Comparison of ENCODE assay signal across 12 cellular contexts in the genomic region with DNA sequence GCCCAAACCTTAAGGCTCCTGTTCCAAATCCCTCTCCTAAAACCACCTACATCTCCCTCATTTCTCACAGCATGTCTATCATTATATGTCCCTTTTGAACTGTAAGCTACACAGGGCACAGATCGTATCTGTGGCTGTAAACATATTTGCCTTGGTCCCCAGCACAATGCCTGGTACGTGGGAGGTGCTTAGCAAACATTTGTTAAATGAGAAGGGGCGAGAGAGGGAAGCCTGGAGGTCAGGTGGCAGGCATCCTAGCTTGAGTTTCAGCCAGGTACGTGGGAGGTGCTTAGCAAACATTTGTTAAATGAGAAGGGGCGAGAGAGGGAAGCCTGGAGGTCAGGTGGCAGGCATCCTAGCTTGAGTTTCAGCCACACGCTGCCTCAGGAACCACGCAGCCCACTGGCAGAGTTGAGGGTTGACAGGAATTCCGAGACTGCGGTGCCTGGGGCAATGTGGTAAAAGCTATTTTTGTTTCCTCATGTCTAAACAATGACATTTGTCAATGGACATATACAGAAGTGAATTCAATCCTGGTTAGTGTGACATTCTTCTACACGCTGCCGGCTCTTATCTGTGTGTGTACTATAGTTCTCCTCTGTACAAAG.
DNase-seq lines count a peak whose midpoint lies in the region; ATAC-seq, FAIRE-seq and TF ChIP-seq lines count a peak whose summit lies in the region.
"Had no signal": no experiment of that assay in that cellular context is flagged by ENCODE, and none has a peak within 500 bp of the region (broad histone marks: within the 10 kb centered on the region; RNA-seq: fewer than 3 reads in every experiment).

No MANE protein-coding gene starts in this region.

- TF ChIP-seq CTCF in BE2C (IDR thresholded peaks at IDR 0.05; ENCODE audit: low read depth, low read length) (no peak), bronchial epithelial cell (IDR thresholded peaks at IDR 0.05; ENCODE audit: insufficient read depth, low read length, severe bottlenecking) (no peak)

- peak; percentile 41 for ATAC-seq in left lobe of liver
- no peak for ATAC-seq in HG03139 (IDR thresholded peaks at IDR 0.05; ENCODE audit: unreplicated experiment)
- ATAC-seq in HG03095 (IDR thresholded peaks at IDR 0.05; ENCODE audit: unreplicated experiment): no peak

- FAIRE-seq in bronchial epithelial cell (lab: Jason Lieb, UNC): no peak

- H3K9me3 ChIP-seq in BE2C: no peaks in the 10 kb centered on the region
- H3K9me3 ChIP-seq in MG63: no peaks in the 10 kb centered on the region
- H3K9me3 ChIP-seq: neutrophil had no signal

- DNase-seq in BE2C: peak; percentile 49
- peak; percentile 31 for DNase-seq in MG63
- peak; percentile 88 for DNase-seq in bronchial epithelial cell (ENCODE audit: low read depth)
- DNase-seq in left lobe of liver (ENCODE audit: low spot score): no peak
- no peak for DNase-seq in NK-92 treated with Interleukin-12 subunit alpha and Interleukin-12 subunit beta, amount 100 ng/mL, for 24 hours (lab: John Stamatoyannopoulos, UW)
- no peak for DNase-seq in NCI-H524 (lab: John Stamatoyannopoulos, UW)
- DNase-seq: activated gamma-delta T cell; C1 segment of cervical spinal cord; stimulated activated CD8-positive, alpha-beta memory T cell treated with anti-CD3 and anti-CD28 coated beads, Interleukin-4, amount 100 ng/mL, for 48 hours had no signal

- H3K4me3 ChIP-seq in BE2C (ENCODE audit: low read depth, low read length) (no peak overlapping the region), MG63 (no peak overlapping the region), bronchial epithelial cell (ENCODE audit: low read depth, low read length) (no peak overlapping the region)

- H3K27me3 ChIP-seq in BE2C (no peaks in the 10 kb centered on the region), MG63 (no peaks in the 10 kb centered on the region), bronchial epithelial cell (ENCODE audit: control insufficient read depth, insufficient read depth, low read length) (no peaks in the 10 kb centered on the region)
- H3K27me3 ChIP-seq: neutrophil had no signal

- peaks cover 37% of the 10 kb centered on the region for H3K4me1 ChIP-seq in BE2C

- H3K36me3 ChIP-seq in BE2C (no peaks in the 10 kb centered on the region), MG63 (no peaks in the 10 kb centered on the region), bronchial epithelial cell (ENCODE audit: control insufficient read depth, insufficient read depth, low read length) (no peaks in the 10 kb centered on the region)
- H3K36me3 ChIP-seq: neutrophil had no signal

Comparison
In these comparisons a context has a peak if more than half of its experiments do, and no peak if none do; other contexts are left out.
1. DNase-seq: peak in BE2C (single experiment), MG63 (single experiment) and bronchial epithelial cell (single experiment); none in left lobe of liver (single experiment), NK-92 treated with Interleukin-12 subunit alpha and Interleukin-12 subunit beta, amount 100 ng/mL, for 24 hours (single experiment) and NCI-H524 (0 of 2).